8 cellular contexts compared by ENCODE assay signal in genomic region chr12:110048242-110049027, GRCh38. TPM values are rescaled to one million over a fixed set of nuclear protein-coding genes. Genes with fewer than 3 reads are reported as not detected.
DNase-seq lines count a peak whose midpoint lies in the region; ATAC-seq, FAIRE-seq and TF ChIP-seq lines count a peak whose summit lies in the region.

TSS of gene C12orf76 (minus strand) at chr12:110048522. CDS start at chr12:110048495, 27 bp downstream.

- H3K4me1 ChIP-seq in prostate gland (replicated peaks) = peaks cover 3% of the 10 kb centered on the region

- no peaks in the 10 kb centered on the region for H3K27me3 ChIP-seq in prostate gland (replicated peaks; ENCODE audit: insufficient read depth)

- in situ Hi-C loops in GM13976 (cut with MboI; ENCODE audit: low sequenced_read_pairs, unreplicated experiment) = no loop called here

- TF ChIP-seq POLR2A in prostate gland (IDR thresholded peaks at IDR 0.05) = peak; percentile 69

- peak; percentile 95 for DNase-seq in GM13976 (ENCODE audit: low spot score)
- DNase-seq in NCI-H146 treated with DMSO at 0.1 percent for 48 hours (lab: John Stamatoyannopoulos, UW; ENCODE audit: unreplicated experiment) = peak; percentile 93
- peak; percentile 88 for DNase-seq in amniotic stem cell (lab: John Stamatoyannopoulos, UW)
- peak; percentile 95 for DNase-seq in left ventricle myocardium superior
- DNase-seq in prostate gland (ENCODE audit: low spot score) = peak; percentile 89
- peak; percentile 90 for DNase-seq in urothelium cell line (ENCODE audit: low spot score)

- peak within 1 kb of the TSS; percentile 74 to 78 for H3K4me3 ChIP-seq in prostate gland

- H3K27ac ChIP-seq in prostate gland = peak within 1 kb of the TSS; percentile 65 to 72

- H3K9me3 ChIP-seq in prostate gland = no peaks in the 10 kb centered on the region

- TF ChIP-seq CTCF in GM13976 (IDR thresholded peaks at IDR 0.05; ENCODE audit: borderline replicate concordance, control extremely low read depth, extremely low read depth, insufficient read depth, missing control alignments) (no peak), prostate gland (IDR thresholded peaks at IDR 0.05) (peak in 1 of 4 experiments; percentile 28)

- no peaks in the 10 kb centered on the region for H3K36me3 ChIP-seq in prostate gland

- 1% methylated on average over 46 of the region's 47 CpGs for WGBS in prostate gland

- ATAC-seq in HG02870 (IDR thresholded peaks at IDR 0.05; ENCODE audit: unreplicated experiment) (peak; percentile 99), left ventricle myocardium superior (peak; percentile 98)

- intact Hi-C loops in T-helper 1 cell treated with Interleukin-12 subunit alpha and Interleukin-12 subunit beta and Interleukin-4 antibody, amounts not matched to agents 30 ng/mL and 1 ng/mL, for 36 hours (cut with micrococcal nuclease) = loop anchor here (1.0 to 10.0 kb wide), 13 partner anchors 8 to 571 kb away; partner anchors contain the start of genes ATP2A2, FAM222A, GIT2 and GLTP
- intact Hi-C loops in left ventricle myocardium superior (cut with micrococcal nuclease) (no loop called here), prostate gland (cut with DNase I) (no loop called here)

- peak; percentile 50 for FAIRE-seq in urothelium cell line (lab: Jason Lieb, UNC)

RNA-seq across cellular contexts. Expression of gene C12orf76, which starts in this region (rescaled TPM):
- 24.4 and 25.1 TPM in 2 replicates for total RNA-seq in T-helper 1 cell treated with Interleukin-12 subunit alpha and Interleukin-12 subunit beta and Interleukin-4 antibody, amounts not matched to agents 30 ng/mL and 1 ng/mL, for 36 hours
- total RNA-seq in left ventricle myocardium superior = 5.7 TPM
- 10 to 100 TPM; 20.4 to 26.1 TPM for total RNA-seq in prostate gland

Comparison
In these comparisons a context has a peak if more than half of its experiments do, and no peak if none do; other contexts are left out.
1. Peak in every context shown above with its lines: DNase-seq, ATAC-seq, H3K4me3 ChIP-seq and H3K27ac ChIP-seq.